15 cellular contexts compared by ENCODE assay signal in the genomic region with DNA sequence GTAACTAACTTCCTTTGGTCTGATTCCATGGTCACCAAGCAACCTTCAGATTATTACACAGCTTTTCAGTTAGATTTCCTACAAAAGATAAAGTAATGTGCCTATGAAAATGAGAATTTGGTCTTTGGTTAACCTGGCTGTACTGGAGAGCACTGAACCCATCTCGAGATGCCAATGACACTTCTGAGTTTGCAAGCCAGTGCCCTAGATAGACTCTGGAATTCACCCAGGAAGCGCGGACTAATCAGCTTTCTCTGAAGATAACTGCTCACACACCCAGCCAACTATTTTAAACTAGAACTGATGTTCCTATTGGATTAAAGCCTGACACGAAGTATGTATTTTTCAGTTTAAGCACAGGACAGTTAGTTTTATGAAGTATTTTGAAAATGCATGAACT. TPM values are rescaled to one million over a fixed set of nuclear protein-coding genes. Genes with fewer than 3 reads are reported as not detected.
DNase-seq lines count a peak whose midpoint lies in the region; ATAC-seq and TF ChIP-seq lines count a peak whose summit lies in the region.
"Had no signal": no experiment of that assay in that cellular context is flagged by ENCODE, and none has a peak within 500 bp of the region (broad histone marks: within the 10 kb centered on the region; RNA-seq: fewer than 3 reads in every experiment).

No MANE protein-coding gene starts in this region.

- H3K27ac ChIP-seq in SU-DHL-6 (ENCODE audit: low read depth, low read length): no peak overlapping the region
- H3K27ac ChIP-seq in neural progenitor cell: no peak overlapping the region
- H3K27ac ChIP-seq: body of pancreas had no signal

- H4K20me1 ChIP-seq in SU-DHL-6 (ENCODE audit: low read depth, low read length) (no peaks in the 10 kb centered on the region), neural progenitor cell (ENCODE audit: low read depth) (no peaks in the 10 kb centered on the region)

- H3K9ac ChIP-seq in SU-DHL-6 (ENCODE audit: low read length) (no peak overlapping the region), neural progenitor cell (no peak overlapping the region)

- H3K27ac Mint-ChIP-seq in activated CD4-positive, alpha-beta T cell treated with anti-CD3 and anti-CD28 coated beads, Interleukin-2, amount 10 ng/mL, durations not matched to agents 7 days and 5 days: no peak overlapping the region
- H3K27ac Mint-ChIP-seq in neural progenitor cell: no peak overlapping the region

- H3K36me3 ChIP-seq in SU-DHL-6 (ENCODE audit: low read length) (0 out of 2 replicates have a peak, but pooled peaks cover 2% of the 10 kb centered on the region), neural progenitor cell (no peaks in the 10 kb centered on the region)

- peaks cover 9% of the 10 kb centered on the region for H3K36me3 Mint-ChIP-seq in activated CD4-positive, alpha-beta T cell treated with anti-CD3 and anti-CD28 coated beads, Interleukin-2, amount 10 ng/mL, durations not matched to agents 7 days and 5 days (ENCODE audit: low read depth)
- peaks cover 10% of the 10 kb centered on the region for H3K36me3 Mint-ChIP-seq in neural progenitor cell

- POLR2A ChIA-PET in activated CD4-positive, alpha-beta T cell treated with anti-CD3 and anti-CD28 coated beads, Interleukin-2, amount 10 ng/mL, durations not matched to agents 7 days and 5 days (lab: Charles Lee): no interaction called here

- peaks cover 7% of the 10 kb centered on the region for H3K4me1 ChIP-seq in neural progenitor cell

- H3K27me3 Mint-ChIP-seq in activated CD4-positive, alpha-beta T cell treated with anti-CD3 and anti-CD28 coated beads, Interleukin-2, amount 10 ng/mL, durations not matched to agents 7 days and 5 days: peaks cover 18% of the 10 kb centered on the region
- H3K27me3 Mint-ChIP-seq in neural progenitor cell (ENCODE audit: insufficient read depth, low read depth): no peaks in the 10 kb centered on the region

- no peak overlapping the region for H3K4me3 ChIP-seq in SU-DHL-6 (ENCODE audit: insufficient read depth, low read length, poor library complexity, severe bottlenecking)
- H3K4me3 ChIP-seq in fibroblast of mammary gland (ENCODE audit: control insufficient read depth, low read depth, low read length): no peak overlapping the region
- no peak overlapping the region for H3K4me3 ChIP-seq in neural progenitor cell
- H3K4me3 ChIP-seq: body of pancreas had no signal

- peak overlapping the region; percentile 21 for H3K4me3 Mint-ChIP-seq in activated CD4-positive, alpha-beta T cell treated with anti-CD3 and anti-CD28 coated beads, Interleukin-2, amount 10 ng/mL, durations not matched to agents 7 days and 5 days
- peak overlapping the region; percentile 73 for H3K4me3 Mint-ChIP-seq in neural progenitor cell

- no peak for TF ChIP-seq CTCF in SU-DHL-6 (IDR thresholded peaks at IDR 0.05; ENCODE audit: insufficient read depth, low read length, poor library complexity, severe bottlenecking)
- TF ChIP-seq CTCF in fibroblast of mammary gland (conservative IDR thresholded peaks at IDR 0.05; ENCODE audit: control insufficient read depth, insufficient read depth, low read depth, low read length): no peak
- TF ChIP-seq CTCF in neural progenitor cell (IDR thresholded peaks at IDR 0.05): no peak

- no peak for ATAC-seq in GM21717 (IDR thresholded peaks at IDR 0.05; ENCODE audit: unreplicated experiment)
- ATAC-seq: body of pancreas, pancreas had no signal

- no peaks in the 10 kb centered on the region for H3K9me3 ChIP-seq in SU-DHL-6 (ENCODE audit: insufficient read depth, low read length)
- H3K9me3 ChIP-seq in neural progenitor cell (ENCODE audit: low read depth): no peaks in the 10 kb centered on the region
- H3K9me3 ChIP-seq: body of pancreas, pancreas, tibial nerve had no signal

- CTCF ChIA-PET in activated CD4-positive, alpha-beta T cell treated with anti-CD3 and anti-CD28 coated beads, Interleukin-2, amount 10 ng/mL, durations not matched to agents 7 days and 5 days (lab: Charles Lee): no interaction called here

- H3K9me2 ChIP-seq in SU-DHL-6 (replicated peaks; ENCODE audit: insufficient read depth, low read length): no peaks in the 10 kb centered on the region

- H3K9me3 Mint-ChIP-seq in activated CD4-positive, alpha-beta T cell treated with anti-CD3 and anti-CD28 coated beads, Interleukin-2, amount 10 ng/mL, durations not matched to agents 7 days and 5 days: no peaks in the 10 kb centered on the region
- H3K9me3 Mint-ChIP-seq in neural progenitor cell: no peaks in the 10 kb centered on the region

- H3K4me1 Mint-ChIP-seq in activated CD4-positive, alpha-beta T cell treated with anti-CD3 and anti-CD28 coated beads, Interleukin-2, amount 10 ng/mL, durations not matched to agents 7 days and 5 days: peaks cover 7% of the 10 kb centered on the region
- H3K4me1 Mint-ChIP-seq in neural progenitor cell: peaks cover 11% of the 10 kb centered on the region

- H3F3A ChIP-seq in SU-DHL-6 (ENCODE audit: insufficient read depth) (peaks cover 2% of the 10 kb centered on the region; the same call in 1 of the 2 replicates), neural progenitor cell (ENCODE audit: low read depth) (peaks cover 13% of the 10 kb centered on the region)

- H3K4me2 ChIP-seq in SU-DHL-6 (ENCODE audit: low read depth, low read length, poor library complexity, severe bottlenecking): peak overlapping the region; percentile 75
- H3K4me2 ChIP-seq in neural progenitor cell: peak overlapping the region; percentile 87

- no peaks in the 10 kb centered on the region for H3K27me3 ChIP-seq in SU-DHL-6 (ENCODE audit: low read length)
- H3K27me3 ChIP-seq in neural progenitor cell: peaks cover 18% of the 10 kb centered on the region
- H3K27me3 ChIP-seq: body of pancreas, pancreas, tibial nerve had no signal

- no peak overlapping the region for H2AFZ ChIP-seq in SU-DHL-6 (ENCODE audit: low read depth, low read length, severe bottlenecking)
- H2AFZ ChIP-seq in neural progenitor cell (replicated peaks): no peak overlapping the region

- no peak for DNase-seq in activated CD4-positive, alpha-beta T cell treated with anti-CD3 and anti-CD28 coated beads, Interleukin-2, amount 10 ng/mL, durations not matched to agents 7 days and 5 days
- DNase-seq in activated CD4-positive, alpha-beta T cell treated with anti-CD3 and anti-CD28 coated beads, Interleukin-2, amount 50 U/mL, for 48 hours: no peak
- DNase-seq in fibroblast of mammary gland (ENCODE audit: low read depth) (peak; percentile 21), neural progenitor cell (ENCODE audit: low spot score) (no peak), SIG-M5 treated with dmso at 0.1 percent for 504 hours (lab: John Stamatoyannopoulos, UW; ENCODE audit: unreplicated experiment) (no peak), midbrain (lab: John Stamatoyannopoulos, UW) (no peak)
- DNase-seq: body of pancreas, KBM-7, NCI-H1694 treated with DMSO at 0.1 percent for 48 hours, NCI-H69, pancreas had no signal

- H3K79me2 ChIP-seq in SU-DHL-6 (ENCODE audit: insufficient read depth, low read length) (no peaks in the 10 kb centered on the region), neural progenitor cell (ENCODE audit: low read depth) (peaks cover 9% of the 10 kb centered on the region)

RNA-seq across cellular contexts. Expression of gene TUBE1, which starts 1.6 kb away (rescaled TPM):
- 10 to 100 TPM; 14.9 to 18.9 TPM for total RNA-seq in activated CD4-positive, alpha-beta T cell treated with anti-CD3 and anti-CD28 coated beads, Interleukin-2, amount 10 ng/mL, durations not matched to agents 7 days and 5 days
- 24.1 and 49.0 TPM in 2 replicates for total RNA-seq in neural progenitor cell (ENCODE audit: low replicate concordance)

RNA-seq across cellular contexts. Expression of gene FAM229B, which starts 1.7 kb away (rescaled TPM):
- total RNA-seq in activated CD4-positive, alpha-beta T cell treated with anti-CD3 and anti-CD28 coated beads, Interleukin-2, amount 10 ng/mL, durations not matched to agents 7 days and 5 days: 1 to 10 TPM; 1.5 to 2.2 TPM
- total RNA-seq in neural progenitor cell (ENCODE audit: low replicate concordance): 14.1 and 32.2 TPM in 2 replicates

RNA-seq across cellular contexts. Expression of gene CCN6, which starts 31.8 kb away (rescaled TPM):
- total RNA-seq in activated CD4-positive, alpha-beta T cell treated with anti-CD3 and anti-CD28 coated beads, Interleukin-2, amount 10 ng/mL, durations not matched to agents 7 days and 5 days: not detected
- total RNA-seq in neural progenitor cell (ENCODE audit: low replicate concordance): not detected in 2 replicates
- total RNA-seq: A673, body of pancreas, pancreas had no signal
